2 cellular contexts compared by ENCODE assay signal in the genomic region with DNA sequence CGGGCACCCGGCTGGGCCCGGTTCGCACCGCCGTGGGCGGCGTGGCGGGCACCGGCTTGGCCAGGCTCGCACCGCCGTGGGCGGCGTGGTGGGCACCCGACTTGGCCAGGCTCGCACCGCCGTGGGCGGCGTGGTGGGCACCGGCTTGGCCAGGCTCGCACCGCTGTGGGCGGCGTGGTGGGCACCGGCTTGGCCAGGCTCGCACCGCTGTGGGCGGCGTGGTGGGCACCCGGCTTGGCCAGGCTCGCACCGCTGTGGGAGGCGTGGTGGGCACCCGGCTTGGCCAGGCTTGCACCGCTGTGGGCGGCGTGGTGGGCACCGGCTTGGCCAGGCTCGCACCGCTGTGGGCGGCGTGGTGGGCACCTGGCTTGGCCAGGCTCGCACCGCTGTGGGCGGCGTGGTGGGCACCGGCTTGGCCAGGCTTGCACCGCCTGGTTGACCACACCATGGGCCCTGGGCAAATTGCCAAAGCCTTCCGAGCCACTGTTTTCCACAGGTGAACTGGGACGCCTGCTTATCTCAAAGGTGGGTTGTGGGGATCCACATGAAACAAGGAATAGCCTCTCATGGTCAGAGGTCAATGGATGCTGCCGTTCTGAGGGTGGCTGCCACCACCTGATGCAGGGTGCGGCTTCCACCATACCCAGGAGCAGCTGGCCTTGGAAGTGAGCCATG.
TF ChIP-seq lines count a peak whose summit lies in the region.

No MANE protein-coding gene starts in this region.

TF ChIP-seq in HCT116, 20 proteins besides CTCF, POLR2A, EP300 and RAD21:
- TF ChIP-seq YY1 (IDR thresholded peaks at IDR 0.05; ENCODE audit: extremely low read depth, insufficient replicate concordance, low read depth, low read length) (no peak), ELF1 (IDR thresholded peaks at IDR 0.05; ENCODE audit: borderline replicate concordance, low read depth) (no peak), FOSL1 (IDR thresholded peaks at IDR 0.05; ENCODE audit: low read depth) (no peak), ZFX (IDR thresholded peaks at IDR 0.05) (no peak), SIN3A (IDR thresholded peaks at IDR 0.05; ENCODE audit: low read depth) (no peak), EZH2 (IDR thresholded peaks at IDR 0.05) (no peak), TCF7L2 (IDR thresholded peaks at IDR 0.05; ENCODE audit: borderline replicate concordance, extremely low read depth, insufficient read depth, insufficient read length) (no peak), CEBPB (IDR thresholded peaks at IDR 0.05; ENCODE audit: low read depth) (no peak), POLR2AphosphoS5 (IDR thresholded peaks at IDR 0.05; ENCODE audit: low read depth, low read length) (no peak), SP1 (IDR thresholded peaks at IDR 0.05; ENCODE audit: low read depth) (no peak), SRF (IDR thresholded peaks at IDR 0.05; ENCODE audit: low read depth) (no peak), EGR1 (IDR thresholded peaks at IDR 0.05; ENCODE audit: low read depth) (no peak), ZNF274 (IDR thresholded peaks at IDR 0.05; ENCODE audit: low read depth, low read length) (no peak), CBX3 (IDR thresholded peaks at IDR 0.05; ENCODE audit: low read depth) (no peak), JUND (IDR thresholded peaks at IDR 0.05) (no peak)
- TF ChIP-seq, protein P1, sequence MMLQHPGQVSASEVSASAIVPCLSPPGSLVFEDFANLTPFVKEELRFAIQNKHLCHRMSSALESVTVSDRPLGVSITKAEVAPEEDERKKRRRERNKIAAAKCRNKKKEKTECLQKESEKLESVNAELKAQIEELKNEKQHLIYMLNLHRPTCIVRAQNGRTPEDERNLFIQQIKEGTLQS (IDR thresholded peaks at IDR 0.05): no peak
- TF ChIP-seq, protein P2, sequence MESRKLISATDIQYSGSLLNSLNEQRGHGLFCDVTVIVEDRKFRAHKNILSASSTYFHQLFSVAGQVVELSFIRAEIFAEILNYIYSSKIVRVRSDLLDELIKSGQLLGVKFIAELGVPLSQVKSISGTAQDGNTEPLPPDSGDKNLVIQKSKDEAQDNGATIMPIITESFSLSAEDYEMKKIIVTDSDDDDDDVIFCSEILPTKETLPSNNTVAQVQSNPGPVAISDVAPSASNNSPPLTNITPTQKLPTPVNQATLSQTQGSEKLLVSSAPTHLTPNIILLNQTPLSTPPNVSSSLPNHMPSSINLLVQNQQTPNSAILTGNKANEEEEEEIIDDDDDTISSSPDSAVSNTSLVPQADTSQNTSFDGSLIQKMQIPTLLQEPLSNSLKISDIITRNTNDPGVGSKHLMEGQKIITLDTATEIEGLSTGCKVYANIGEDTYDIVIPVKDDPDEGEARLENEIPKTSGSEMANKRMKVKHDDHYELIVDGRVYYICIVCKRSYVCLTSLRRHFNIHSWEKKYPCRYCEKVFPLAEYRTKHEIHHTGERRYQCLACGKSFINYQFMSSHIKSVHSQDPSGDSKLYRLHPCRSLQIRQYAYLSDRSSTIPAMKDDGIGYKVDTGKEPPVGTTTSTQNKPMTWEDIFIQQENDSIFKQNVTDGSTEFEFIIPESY (IDR thresholded peaks at IDR 0.05; ENCODE audit: extremely low read depth, insufficient replicate concordance, low read length): no peak
- TF ChIP-seq, protein P3, sequence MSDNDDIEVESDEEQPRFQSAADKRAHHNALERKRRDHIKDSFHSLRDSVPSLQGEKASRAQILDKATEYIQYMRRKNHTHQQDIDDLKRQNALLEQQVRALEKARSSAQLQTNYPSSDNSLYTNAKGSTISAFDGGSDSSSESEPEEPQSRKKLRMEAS (IDR thresholded peaks at IDR 0.05): no peak

TF ChIP-seq in K562, 482 proteins besides CTCF, POLR2A, EP300 and RAD21:
- TF ChIP-seq, protein P4, sequence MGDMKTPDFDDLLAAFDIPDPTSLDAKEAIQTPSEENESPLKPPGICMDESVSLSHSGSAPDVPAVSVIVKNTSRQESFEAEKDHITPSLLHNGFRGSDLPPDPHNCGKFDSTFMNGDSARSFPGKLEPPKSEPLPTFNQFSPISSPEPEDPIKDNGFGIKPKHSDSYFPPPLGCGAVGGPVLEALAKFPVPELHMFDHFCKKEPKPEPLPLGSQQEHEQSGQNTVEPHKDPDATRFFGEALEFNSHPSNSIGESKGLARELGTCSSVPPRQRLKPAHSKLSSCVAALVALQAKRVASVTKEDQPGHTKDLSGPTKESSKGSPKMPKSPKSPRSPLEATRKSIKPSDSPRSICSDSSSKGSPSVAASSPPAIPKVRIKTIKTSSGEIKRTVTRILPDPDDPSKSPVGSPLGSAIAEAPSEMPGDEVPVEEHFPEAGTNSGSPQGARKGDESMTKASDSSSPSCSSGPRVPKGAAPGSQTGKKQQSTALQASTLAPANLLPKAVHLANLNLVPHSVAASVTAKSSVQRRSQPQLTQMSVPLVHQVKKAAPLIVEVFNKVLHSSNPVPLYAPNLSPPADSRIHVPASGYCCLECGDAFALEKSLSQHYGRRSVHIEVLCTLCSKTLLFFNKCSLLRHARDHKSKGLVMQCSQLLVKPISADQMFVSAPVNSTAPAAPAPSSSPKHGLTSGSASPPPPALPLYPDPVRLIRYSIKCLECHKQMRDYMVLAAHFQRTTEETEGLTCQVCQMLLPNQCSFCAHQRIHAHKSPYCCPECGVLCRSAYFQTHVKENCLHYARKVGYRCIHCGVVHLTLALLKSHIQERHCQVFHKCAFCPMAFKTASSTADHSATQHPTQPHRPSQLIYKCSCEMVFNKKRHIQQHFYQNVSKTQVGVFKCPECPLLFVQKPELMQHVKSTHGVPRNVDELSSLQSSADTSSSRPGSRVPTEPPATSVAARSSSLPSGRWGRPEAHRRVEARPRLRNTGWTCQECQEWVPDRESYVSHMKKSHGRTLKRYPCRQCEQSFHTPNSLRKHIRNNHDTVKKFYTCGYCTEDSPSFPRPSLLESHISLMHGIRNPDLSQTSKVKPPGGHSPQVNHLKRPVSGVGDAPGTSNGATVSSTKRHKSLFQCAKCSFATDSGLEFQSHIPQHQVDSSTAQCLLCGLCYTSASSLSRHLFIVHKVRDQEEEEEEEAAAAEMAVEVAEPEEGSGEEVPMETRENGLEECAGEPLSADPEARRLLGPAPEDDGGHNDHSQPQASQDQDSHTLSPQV (IDR thresholded peaks at IDR 0.05): no peak
- TF ChIP-seq GABPB2 (CRISPR knock-in tag; conservative IDR thresholded peaks at IDR 0.05): no peak
- TF ChIP-seq, protein P5, sequence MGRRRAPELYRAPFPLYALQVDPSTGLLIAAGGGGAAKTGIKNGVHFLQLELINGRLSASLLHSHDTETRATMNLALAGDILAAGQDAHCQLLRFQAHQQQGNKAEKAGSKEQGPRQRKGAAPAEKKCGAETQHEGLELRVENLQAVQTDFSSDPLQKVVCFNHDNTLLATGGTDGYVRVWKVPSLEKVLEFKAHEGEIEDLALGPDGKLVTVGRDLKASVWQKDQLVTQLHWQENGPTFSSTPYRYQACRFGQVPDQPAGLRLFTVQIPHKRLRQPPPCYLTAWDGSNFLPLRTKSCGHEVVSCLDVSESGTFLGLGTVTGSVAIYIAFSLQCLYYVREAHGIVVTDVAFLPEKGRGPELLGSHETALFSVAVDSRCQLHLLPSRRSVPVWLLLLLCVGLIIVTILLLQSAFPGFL (CRISPR knock-in tag; IDR thresholded peaks at IDR 0.05): no peak
- TF ChIP-seq PHF8 (IDR thresholded peaks at IDR 0.05; ENCODE audit: borderline replicate concordance, low read length): no peak
- no peak for TF ChIP-seq ZFPM2 (CRISPR knock-in tag; IDR thresholded peaks at IDR 0.05)
- TF ChIP-seq, protein P6, sequence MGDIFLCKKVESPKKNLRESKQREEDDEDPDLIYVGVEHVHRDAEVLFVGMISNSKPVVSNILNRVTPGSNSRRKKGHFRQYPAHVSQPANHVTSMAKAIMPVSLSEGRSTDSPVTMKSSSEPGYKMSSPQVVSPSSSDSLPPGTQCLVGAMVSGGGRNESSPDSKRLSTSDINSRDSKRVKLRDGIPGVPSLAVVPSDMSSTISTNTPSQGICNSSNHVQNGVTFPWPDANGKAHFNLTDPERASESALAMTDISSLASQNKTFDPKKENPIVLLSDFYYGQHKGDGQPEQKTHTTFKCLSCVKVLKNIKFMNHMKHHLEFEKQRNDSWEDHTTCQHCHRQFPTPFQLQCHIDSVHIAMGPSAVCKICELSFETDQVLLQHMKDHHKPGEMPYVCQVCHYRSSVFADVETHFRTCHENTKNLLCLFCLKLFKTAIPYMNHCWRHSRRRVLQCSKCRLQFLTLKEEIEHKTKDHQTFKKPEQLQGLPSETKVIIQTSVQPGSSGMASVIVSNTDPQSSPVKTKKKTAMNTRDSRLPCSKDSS (IDR thresholded peaks at IDR 0.05; ENCODE audit: low read depth, partially characterized antibody): no peak
- no peak for TF ChIP-seq KLF10 (CRISPR knock-in tag; IDR thresholded peaks at IDR 0.05)
- TF ChIP-seq, protein P7, sequence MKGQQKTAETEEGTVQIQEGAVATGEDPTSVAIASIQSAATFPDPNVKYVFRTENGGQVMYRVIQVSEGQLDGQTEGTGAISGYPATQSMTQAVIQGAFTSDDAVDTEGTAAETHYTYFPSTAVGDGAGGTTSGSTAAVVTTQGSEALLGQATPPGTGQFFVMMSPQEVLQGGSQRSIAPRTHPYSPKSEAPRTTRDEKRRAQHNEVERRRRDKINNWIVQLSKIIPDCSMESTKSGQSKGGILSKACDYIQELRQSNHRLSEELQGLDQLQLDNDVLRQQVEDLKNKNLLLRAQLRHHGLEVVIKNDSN (CRISPR knock-in tag; IDR thresholded peaks at IDR 0.05): peak; percentile 41; the same call in 1 of the 2 replicates
- TF ChIP-seq BACH1 (tag; IDR thresholded peaks at IDR 0.05): no peak
- TF ChIP-seq POLR2G (IDR thresholded peaks at IDR 0.05; ENCODE audit: low read depth, low read length): no peak
- TF ChIP-seq, protein P8, sequence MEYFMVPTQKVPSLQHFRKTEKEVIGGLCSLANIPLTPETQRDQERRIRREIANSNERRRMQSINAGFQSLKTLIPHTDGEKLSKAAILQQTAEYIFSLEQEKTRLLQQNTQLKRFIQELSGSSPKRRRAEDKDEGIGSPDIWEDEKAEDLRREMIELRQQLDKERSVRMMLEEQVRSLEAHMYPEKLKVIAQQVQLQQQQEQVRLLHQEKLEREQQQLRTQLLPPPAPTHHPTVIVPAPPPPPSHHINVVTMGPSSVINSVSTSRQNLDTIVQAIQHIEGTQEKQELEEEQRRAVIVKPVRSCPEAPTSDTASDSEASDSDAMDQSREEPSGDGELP (CRISPR knock-in tag; IDR thresholded peaks at IDR 0.05; ENCODE audit: borderline replicate concordance): 0 out of 2 replicates have a peak, but pooled peaks have one; percentile 8
- TF ChIP-seq, protein P9, sequence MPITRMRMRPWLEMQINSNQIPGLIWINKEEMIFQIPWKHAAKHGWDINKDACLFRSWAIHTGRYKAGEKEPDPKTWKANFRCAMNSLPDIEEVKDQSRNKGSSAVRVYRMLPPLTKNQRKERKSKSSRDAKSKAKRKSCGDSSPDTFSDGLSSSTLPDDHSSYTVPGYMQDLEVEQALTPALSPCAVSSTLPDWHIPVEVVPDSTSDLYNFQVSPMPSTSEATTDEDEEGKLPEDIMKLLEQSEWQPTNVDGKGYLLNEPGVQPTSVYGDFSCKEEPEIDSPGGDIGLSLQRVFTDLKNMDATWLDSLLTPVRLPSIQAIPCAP (CRISPR knock-in tag; IDR thresholded peaks at IDR 0.05; ENCODE audit: borderline replicate concordance): no peak
- TF ChIP-seq NFIC (IDR thresholded peaks at IDR 0.05): peak; percentile 51
- no peak for TF ChIP-seq NELFE (IDR thresholded peaks at IDR 0.05; ENCODE audit: insufficient read depth, insufficient read length)
- TF ChIP-seq TCFL5 (CRISPR knock-in tag; conservative IDR thresholded peaks at IDR 0.05): no peak
- no peak for TF ChIP-seq POLR3A (IDR thresholded peaks at IDR 0.05; ENCODE audit: borderline replicate concordance, extremely low read depth, insufficient read depth, insufficient read length)
- peak; percentile 80; the same call in 1 of the 2 replicates for TF ChIP-seq HNRNPL (IDR thresholded peaks at IDR 0.05; ENCODE audit: low read depth, low read length)
- TF ChIP-seq PCBP2 (IDR thresholded peaks at IDR 0.05; ENCODE audit: low read depth, low read length, poor library complexity, severe bottlenecking): no peak
- TF ChIP-seq NR2C1 (IDR thresholded peaks at IDR 0.05): no peak
- no peak for TF ChIP-seq NR2C1 (tag; IDR thresholded peaks at IDR 0.05)
